ENCODE assay signal across 8 cellular contexts in genomic region chr2:233079473-233079877, GRCh38. TPM values are rescaled to one million over a fixed set of nuclear protein-coding genes. Genes with fewer than 3 reads are reported as not detected.
DNase-seq lines count a peak whose midpoint lies in the region; ATAC-seq and TF ChIP-seq lines count a peak whose summit lies in the region.

No MANE protein-coding gene starts in this region.

- no peak for TF ChIP-seq CTCF in heart left ventricle (IDR thresholded peaks at IDR 0.05)

- peak overlapping the region in 4 of 12 donors; percentile 10 to 96 (median 25) for H3K27ac ChIP-seq in heart left ventricle

- ATAC-seq in HG03159 (IDR thresholded peaks at IDR 0.05; ENCODE audit: unreplicated experiment) (peak; percentile 39), HG02938 (IDR thresholded peaks at IDR 0.05; ENCODE audit: unreplicated experiment) (no peak), heart left ventricle (no peak)
- ATAC-seq in stimulated activated naive CD8-positive, alpha-beta T cell treated with anti-CD3 and anti-CD28 coated beads, Interleukin-15, Interleukin-2, amounts not matched to agents 100 U/mL and 50 U/mL, for 24 hours, result no peak

- peak; percentile 21 for DNase-seq in activated CD4-positive, alpha-beta T cell treated with anti-CD3 and anti-CD28 coated beads for 48 hours
- no peak for DNase-seq in activated CD4-positive, alpha-beta T cell treated with anti-CD3 and anti-CD28 coated beads, Interleukin-2, amount 50 U/mL, for 1 hour
- DNase-seq in activated T-helper 2 cell treated with anti-CD3 and anti-CD28 coated beads, Interferon-gamma antibody, Interleukin-2, Interleukin-4, amounts not matched to agents 10 μg/mL and 5 μg/mL and 100 μg/mL, durations not matched to agents 14 hours and 24 hours and 36 hours (ENCODE audit: low spot score), result no peak
- peak; percentile 22 for DNase-seq in stimulated activated naive CD8-positive, alpha-beta T cell treated with anti-CD3 and anti-CD28 coated beads, Interleukin-15, Interleukin-2, amounts not matched to agents 100 U/mL and 50 U/mL, for 24 hours
- DNase-seq in OCI-M1 (lab: John Stamatoyannopoulos, UW) (no peak), heart left ventricle (no peak)

- H3K36me3 ChIP-seq in heart left ventricle, result peaks cover 0 to 14% (median 0%) of the 10 kb centered on the region in 9 donors

- H3K36me3 Mint-ChIP-seq in activated T-helper 2 cell treated with anti-CD3 and anti-CD28 coated beads, Interferon-gamma antibody, Interleukin-2, Interleukin-4, amounts not matched to agents 10 μg/mL and 5 μg/mL and 100 μg/mL, durations not matched to agents 14 hours and 24 hours and 36 hours (ENCODE audit: low read depth), result peaks cover 64% of the 10 kb centered on the region

- H3K27me3 ChIP-seq in heart left ventricle, result no peaks in the 10 kb centered on the region

- peak overlapping the region; percentile 63 for H3K27ac Mint-ChIP-seq in activated T-helper 2 cell treated with anti-CD3 and anti-CD28 coated beads, Interferon-gamma antibody, Interleukin-2, Interleukin-4, amounts not matched to agents 10 μg/mL and 5 μg/mL and 100 μg/mL, durations not matched to agents 14 hours and 24 hours and 36 hours

- no peak overlapping the region for H3K4me3 ChIP-seq in heart left ventricle

- no peaks in the 10 kb centered on the region for H3K9me3 ChIP-seq in heart left ventricle

- peak overlapping the region; percentile 23 for H3K4me3 Mint-ChIP-seq in activated T-helper 2 cell treated with anti-CD3 and anti-CD28 coated beads, Interferon-gamma antibody, Interleukin-2, Interleukin-4, amounts not matched to agents 10 μg/mL and 5 μg/mL and 100 μg/mL, durations not matched to agents 14 hours and 24 hours and 36 hours (ENCODE audit: low read depth)

- TF ChIP-seq POLR2A in heart left ventricle (IDR thresholded peaks at IDR 0.05), result no peak

- no peaks in the 10 kb centered on the region for H3K9me3 Mint-ChIP-seq in activated T-helper 2 cell treated with anti-CD3 and anti-CD28 coated beads, Interferon-gamma antibody, Interleukin-2, Interleukin-4, amounts not matched to agents 10 μg/mL and 5 μg/mL and 100 μg/mL, durations not matched to agents 14 hours and 24 hours and 36 hours

- intact Hi-C loops in activated T-helper 2 cell treated with anti-CD3 and anti-CD28 coated beads, Interferon-gamma antibody, Interleukin-2, Interleukin-4, amounts not matched to agents 10 μg/mL and 5 μg/mL and 100 μg/mL, durations not matched to agents 14 hours and 24 hours and 36 hours (cut with micrococcal nuclease), result no loop called here
- intact Hi-C loops in heart left ventricle (cut with DNase I), result no loop called here

- H3K4me1 Mint-ChIP-seq in activated T-helper 2 cell treated with anti-CD3 and anti-CD28 coated beads, Interferon-gamma antibody, Interleukin-2, Interleukin-4, amounts not matched to agents 10 μg/mL and 5 μg/mL and 100 μg/mL, durations not matched to agents 14 hours and 24 hours and 36 hours (ENCODE audit: low read depth), result peaks cover 57% of the 10 kb centered on the region

- H3K4me1 ChIP-seq in heart left ventricle, result peaks cover 8 to 91% (median 32%) of the 10 kb centered on the region in 12 donors

- WGBS in heart left ventricle, 4 donors, result 54 to 62% (median 55%) methylated on average over 10 of the region's 10 CpGs

- H3K27me3 Mint-ChIP-seq in activated T-helper 2 cell treated with anti-CD3 and anti-CD28 coated beads, Interferon-gamma antibody, Interleukin-2, Interleukin-4, amounts not matched to agents 10 μg/mL and 5 μg/mL and 100 μg/mL, durations not matched to agents 14 hours and 24 hours and 36 hours (ENCODE audit: low read depth), result no peaks in the 10 kb centered on the region

RNA-seq across cellular contexts. Expression of gene INPP5D, which starts 19.3 kb away (rescaled TPM):
- 58.5 and 62.3 TPM in 2 replicates for total RNA-seq in activated T-helper 2 cell treated with anti-CD3 and anti-CD28 coated beads, Interferon-gamma antibody, Interleukin-2, Interleukin-4, amounts not matched to agents 10 μg/mL and 5 μg/mL and 100 μg/mL, durations not matched to agents 14 hours and 24 hours and 36 hours
- 10 to 100 TPM in 2 of 9 donors, 1 to 10 TPM in 7; 2.8 to 29.1 (median 5.1) TPM for total RNA-seq in heart left ventricle
- polyA plus RNA-seq in heart left ventricle, result 1 to 10 TPM; 3.6 to 4.1 TPM

RNA-seq across cellular contexts. Expression of gene NEU2, which starts 47.0 kb away (rescaled TPM):
- not detected in 2 replicates for total RNA-seq in activated T-helper 2 cell treated with anti-CD3 and anti-CD28 coated beads, Interferon-gamma antibody, Interleukin-2, Interleukin-4, amounts not matched to agents 10 μg/mL and 5 μg/mL and 100 μg/mL, durations not matched to agents 14 hours and 24 hours and 36 hours
- total RNA-seq in heart left ventricle, result not detected
- not detected for polyA plus RNA-seq in heart left ventricle

Comparison
In these comparisons a context has a peak if more than half of its experiments do, and no peak if none do; other contexts are left out.
1. DNase-seq: peak in activated CD4-positive, alpha-beta T cell treated with anti-CD3 and anti-CD28 coated beads for 48 hours (single experiment) and stimulated activated naive CD8-positive, alpha-beta T cell treated with anti-CD3 and anti-CD28 coated beads, Interleukin-15, Interleukin-2, amounts not matched to agents 100 U/mL and 50 U/mL, for 24 hours (single experiment); none in activated CD4-positive, alpha-beta T cell treated with anti-CD3 and anti-CD28 coated beads, Interleukin-2, amount 50 U/mL, for 1 hour (single experiment), activated T-helper 2 cell treated with anti-CD3 and anti-CD28 coated beads, Interferon-gamma antibody, Interleukin-2, Interleukin-4, amounts not matched to agents 10 μg/mL and 5 μg/mL and 100 μg/mL, durations not matched to agents 14 hours and 24 hours and 36 hours (single experiment), OCI-M1 (single experiment) and heart left ventricle (0 of 5).